19 cellular contexts compared by ENCODE assay signal in the genomic region with DNA sequence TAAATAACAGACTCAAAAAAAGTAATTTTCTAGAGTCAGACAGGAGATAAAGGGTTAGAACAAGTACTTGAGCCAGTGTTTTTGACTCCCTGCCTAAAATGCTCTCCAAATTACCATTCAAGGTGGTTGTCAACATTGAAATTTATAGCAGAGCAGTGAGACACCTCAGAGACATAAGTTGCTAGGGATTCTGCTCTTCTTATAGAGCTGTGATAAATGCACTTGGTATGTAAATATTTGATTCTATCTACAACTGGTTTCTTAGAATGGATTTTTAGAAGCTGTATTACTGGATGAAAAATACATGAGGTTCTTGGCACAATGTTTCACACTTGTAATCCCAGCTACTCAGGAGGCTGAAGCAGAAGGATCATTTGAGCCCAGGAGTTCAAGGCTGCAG.
DNase-seq lines count a peak whose midpoint lies in the region; ATAC-seq and TF ChIP-seq lines count a peak whose summit lies in the region.
"Had no signal": no experiment of that assay in that cellular context is flagged by ENCODE, and none has a peak within 500 bp of the region (broad histone marks: within the 10 kb centered on the region; RNA-seq: fewer than 3 reads in every experiment).

No MANE protein-coding gene starts in this region.

- H3K9ac ChIP-seq in adipocyte (ENCODE audit: low read length) = no peak overlapping the region
- H3K9ac ChIP-seq: KMS-11 had no signal

- no peak for ATAC-seq in mucosa of descending colon
- no peak for ATAC-seq in activated naive CD4-positive, alpha-beta T cell treated with anti-CD3 and anti-CD28 coated beads, Interleukin-2, amount 50 U/mL, for 72 hours
- ATAC-seq: GM23338, HepG2 had no signal

- intact Hi-C loops in mucosa of descending colon (cut with DNase I, micrococcal nuclease) (no loop called here), tibial artery (cut with DNase I; ENCODE audit: low total_unique reads) (no loop called here)

- H3K9me3 Mint-ChIP-seq in activated naive CD4-positive, alpha-beta T cell treated with anti-CD3 and anti-CD28 coated beads, Interleukin-2, amount 50 U/mL, for 72 hours = no peaks in the 10 kb centered on the region

- no peaks in the 10 kb centered on the region for H3K9me3 ChIP-seq in adipocyte (ENCODE audit: control insufficient read depth, low read length)
- no peaks in the 10 kb centered on the region for H3K9me3 ChIP-seq in mucosa of descending colon
- H3K9me3 ChIP-seq in tibial artery = no peaks in the 10 kb centered on the region
- H3K9me3 ChIP-seq: SJCRH30 had no signal

- no peaks in the 10 kb centered on the region for H3K36me3 ChIP-seq in adipocyte (ENCODE audit: control insufficient read depth, insufficient read depth, low read length, severe bottlenecking)
- no peaks in the 10 kb centered on the region for H3K36me3 ChIP-seq in mucosa of descending colon (ENCODE audit: low read depth)
- no peaks in the 10 kb centered on the region for H3K36me3 ChIP-seq in tibial artery
- H3K36me3 ChIP-seq: SJCRH30 had no signal

- H3K4me1 ChIP-seq in adipocyte (ENCODE audit: control insufficient read depth, insufficient read depth, low read length) (no peaks in the 10 kb centered on the region), mucosa of descending colon (ENCODE audit: low read depth) (no peaks in the 10 kb centered on the region), tibial artery (no peaks in the 10 kb centered on the region)
- H3K4me1 ChIP-seq: SJCRH30 had no signal

- H3K27me3 ChIP-seq in adipocyte (replicated peaks; ENCODE audit: control insufficient read depth, insufficient read depth, low read length) (no peaks in the 10 kb centered on the region), tibial artery (no peaks in the 10 kb centered on the region)
- H3K27me3 ChIP-seq: SJCRH30 had no signal

- peak; percentile 10 for DNase-seq in A172 (ENCODE audit: low spot score)
- peak; percentile 72 for DNase-seq in HCEC 1CT
- DNase-seq in adipocyte (ENCODE audit: low read depth) = peak; percentile 33
- DNase-seq in foreskin fibroblast = peak; percentile 29 to 33
- no peak for DNase-seq in mucosa of descending colon
- DNase-seq in activated naive CD4-positive, alpha-beta T cell treated with anti-CD3 and anti-CD28 coated beads, Interleukin-2, amount 50 U/mL, for 72 hours (ENCODE audit: low spot score in 2 of 2) = no peak
- no peak for DNase-seq in activated naive CD4-positive, alpha-beta T cell treated with anti-CD3 and anti-CD28 coated beads, Interleukin-2, amount 50 U/mL, for 16 hours
- no peak for DNase-seq in tibial artery
- DNase-seq: 8988T, C1 segment of cervical spinal cord, DND-41, NCI-H1092 treated with DMSO at 0.1 percent for 48 hours, NCI-H1694 treated with DMSO at 0.1 percent for 48 hours, NCI-H69, SJCRH30 had no signal

- H3K27ac Mint-ChIP-seq in activated naive CD4-positive, alpha-beta T cell treated with anti-CD3 and anti-CD28 coated beads, Interleukin-2, amount 50 U/mL, for 72 hours = no peak overlapping the region
- H3K27ac Mint-ChIP-seq: GM23338 had no signal

- no peaks in the 10 kb centered on the region for H3K36me3 Mint-ChIP-seq in activated naive CD4-positive, alpha-beta T cell treated with anti-CD3 and anti-CD28 coated beads, Interleukin-2, amount 50 U/mL, for 72 hours

- no peak overlapping the region for H3K27ac ChIP-seq in tibial artery
- H3K27ac ChIP-seq: KMS-11, RWPE1, SJCRH30 had no signal

- no peak for TF ChIP-seq CTCF in foreskin fibroblast (IDR thresholded peaks at IDR 0.05; ENCODE audit: low read depth, low read length)
- TF ChIP-seq CTCF in mucosa of descending colon (IDR thresholded peaks at IDR 0.05) = no peak
- no peak for TF ChIP-seq CTCF in tibial artery (IDR thresholded peaks at IDR 0.05)

- H3K4me3 ChIP-seq in adipocyte (ENCODE audit: low read length) = no peak overlapping the region
- H3K4me3 ChIP-seq in foreskin fibroblast (ENCODE audit: low read depth in 1 of 2, low read length in 2 of 2) = no peak overlapping the region
- no peak overlapping the region for H3K4me3 ChIP-seq in mucosa of descending colon
- no peak overlapping the region for H3K4me3 ChIP-seq in tibial artery
- H3K4me3 ChIP-seq: GM23338, SJCRH30 had no signal

Comparison
In these comparisons a context has a peak if more than half of its experiments do, and no peak if none do; other contexts are left out.
1. DNase-seq: peak in A172 (single experiment), HCEC 1CT (single experiment), adipocyte (single experiment) and foreskin fibroblast (2 of 2); none in mucosa of descending colon (0 of 3), activated naive CD4-positive, alpha-beta T cell treated with anti-CD3 and anti-CD28 coated beads, Interleukin-2, amount 50 U/mL, for 72 hours (0 of 2), activated naive CD4-positive, alpha-beta T cell treated with anti-CD3 and anti-CD28 coated beads, Interleukin-2, amount 50 U/mL, for 16 hours (single experiment) and tibial artery (0 of 2).